1 cellular context compared by ENCODE assay signal in genomic region chr5:147403659-147404640, GRCh38.
A peak's percentile ranks its signal among the peaks of the same experiment; 100 is the strongest.
TF ChIP-seq lines count a peak whose summit lies in the region.

No MANE protein-coding gene starts in this region.

TF ChIP-seq in SK-N-SH, 30 proteins besides CTCF, POLR2A, EP300 and RAD21 (continued from another document):
- peak; percentile 57; the same call in 1 of the 2 replicates for TF ChIP-seq NFIC (IDR thresholded peaks at IDR 0.05; ENCODE audit: borderline replicate concordance)
- TF ChIP-seq CHD2 (IDR thresholded peaks at IDR 0.05; ENCODE audit: low read length, partially characterized antibody) = no peak
- peak; percentile 21; the same call in 1 of the 2 replicates for TF ChIP-seq USF1 (IDR thresholded peaks at IDR 0.05; ENCODE audit: borderline replicate concordance, low read depth)
- TF ChIP-seq PBX3 (IDR thresholded peaks at IDR 0.05) = peak; percentile 84
- peak; percentile 89 for TF ChIP-seq FOSL2 (IDR thresholded peaks at IDR 0.05; ENCODE audit: borderline replicate concordance, low read depth)
